In genomic region chr17:34038786-34039185, GRCh38 we compare ENCODE assay signal across 8 cellular contexts.
DNase-seq lines count a peak whose midpoint lies in the region; ATAC-seq, FAIRE-seq and TF ChIP-seq lines count a peak whose summit lies in the region.
"Not testable (repeated sequence)": the region's sequence is repeated elsewhere in the genome, so short reads cannot be mapped to it uniquely, and the experiment has no call there.

No MANE protein-coding gene starts in this region.

- 15% methylated on average over 9 of the region's 9 CpGs for WGBS in SK-N-SH (ENCODE audit: low lambda C conversion rate)
- WGBS in K562 (ENCODE audit: insufficient coverage, low coverage, missing lambda C conversion rate) = 6% methylated on average over 9 of the region's 9 CpGs

- H3K27ac Mint-ChIP-seq in GM23338 = not testable (repeated sequence)
- peak overlapping the region; percentile 4 for H3K27ac Mint-ChIP-seq in neural crest cell (ENCODE audit: unreplicated experiment)

- CTCF ChIA-PET in SK-N-SH (lab: Yijun Ruan, JAX) = interaction anchor here (0.6 kb wide), 1 partner anchor 52 kb away, joined by 3 read pairs; no protein-coding TSS in a partner anchor
- CTCF ChIA-PET in K562 (lab: Yijun Ruan, JAX; ENCODE audit: low intra/inter-chr PET ratio) = not testable (repeated sequence)

- not testable (repeated sequence) for H3K9me1 ChIP-seq in K562 (ENCODE audit: control insufficient read depth, insufficient read depth, low read length)

- H3K36me3 ChIP-seq in GM23338 (ENCODE audit: insufficient read depth); SK-N-SH (replicated peaks in 1 of 2; ENCODE audit: control insufficient read depth in 1 of 2, insufficient read depth in 2 of 2, low read length in 1 of 2); K562 (ENCODE audit: control insufficient read depth, insufficient read depth, low read length): not testable (repeated sequence)

- TF ChIP-seq EP300 in SK-N-SH (IDR thresholded peaks at IDR 0.05; ENCODE audit: borderline replicate concordance in 1 of 2, low read depth in 1 of 2, low read length in 1 of 2); K562 (IDR thresholded peaks at IDR 0.05; ENCODE audit: low read length): not testable (repeated sequence)

- not testable (repeated sequence) for H3K9ac ChIP-seq in SK-N-SH; K562 (ENCODE audit: insufficient read depth in 1 of 2, low read depth in 2 of 2, low read length in 2 of 2)

- in situ Hi-C loops in K562 (cut with MboI) = not testable (repeated sequence)

- TF ChIP-seq RAD21 in SK-N-SH (IDR thresholded peaks at IDR 0.05; ENCODE audit: low read length); K562 (CRISPR knock-in tag; conservative IDR thresholded peaks at IDR 0.05 in 1 of 2, IDR thresholded peaks at IDR 0.05 in 1 of 2): not testable (repeated sequence)

- ATAC-seq in GM23338, K562: not testable (repeated sequence)
- ATAC-seq in left ventricle myocardium superior = peak; percentile 45

- not testable (repeated sequence) for H3K4me3 Mint-ChIP-seq in GM23338, neural crest cell

- POLR2A ChIA-PET in SK-N-SH (lab: Yijun Ruan, JAX) = not testable (repeated sequence)
- POLR2A ChIA-PET in K562 (lab: Yijun Ruan, JAX) = interaction anchor here (0.8 kb wide), 2 partner anchors 22 to 81 kb away, joined by 3 to 4 read pairs; no protein-coding TSS in a partner anchor

- H3K4me1 Mint-ChIP-seq in GM23338, neural crest cell: not testable (repeated sequence)

- not testable (repeated sequence) for BruUV-seq in K562 (replicated peaks; lab: Mats Ljungman, UMichigan)

- not testable (repeated sequence) for FAIRE-seq in K562 (lab: Jason Lieb, UNC)
- peak; percentile 37 for FAIRE-seq in endometrium (lab: Jason Lieb, UNC)

- H2AFZ ChIP-seq in GM23338 = peak overlapping the region; percentile 75
- not testable (repeated sequence) for H2AFZ ChIP-seq in SK-N-SH (ENCODE audit: low read depth); K562 (ENCODE audit: low read depth, low read length)

- not testable (repeated sequence) for H3K4me3 ChIP-seq in GM23338; SK-N-SH (ENCODE audit: low read depth in 2 of 2, low read length in 1 of 2); K562

- peaks cover 11% of the 10 kb centered on the region; the same call in 2 of the 3 replicates for H3K9me3 Mint-ChIP-seq in GM23338
- H3K9me3 Mint-ChIP-seq in neural crest cell = not testable (repeated sequence)

- not testable (repeated sequence) for H4K20me1 ChIP-seq in GM23338 (replicated peaks; ENCODE audit: insufficient read depth); SK-N-SH (ENCODE audit: insufficient read depth); K562 (replicated peaks; ENCODE audit: control insufficient read depth, insufficient read depth, low read length)

- not testable (repeated sequence) for H3K36me3 Mint-ChIP-seq in GM23338 (ENCODE audit: low read depth); neural crest cell (ENCODE audit: low read depth)

- intact Hi-C loops in K562 (cut with micrococcal nuclease); left ventricle myocardium superior (cut with micrococcal nuclease): not testable (repeated sequence)

- H3K27me3 Mint-ChIP-seq in GM23338 (ENCODE audit: insufficient read depth, low read depth, poor library complexity) = not testable (repeated sequence)
- peaks cover 21% of the 10 kb centered on the region for H3K27me3 Mint-ChIP-seq in neural crest cell (ENCODE audit: low read depth)

- H3K9me3 ChIP-seq in SK-N-SH; K562 (replicated peaks; ENCODE audit: control insufficient read depth, insufficient read depth, low read depth, low read length): not testable (repeated sequence)

- H3F3A ChIP-seq in GM23338 (replicated peaks; ENCODE audit: low read depth); SK-N-SH (replicated peaks; ENCODE audit: insufficient read depth): not testable (repeated sequence)

- not testable (repeated sequence) for TF ChIP-seq POLR2A in K562 (conservative IDR thresholded peaks at IDR 0.05)

- DNase-seq in DMS79 treated with DMSO at 0.1 percent for 48 hours (lab: John Stamatoyannopoulos, UW) = peak; percentile 4
- not testable (repeated sequence) for DNase-seq in GM23338 (ENCODE audit: low spot score); K562 (ENCODE audit: extremely low read depth in 1 of 4, low spot score in 3 of 4); left ventricle myocardium superior; neural crest cell (ENCODE audit: low read depth, low spot score)
- DNase-seq in NCI-H82 (lab: John Stamatoyannopoulos, UW) = peak; percentile 45
- peak; percentile 18 for DNase-seq in SK-N-SH

- H3K9me2 ChIP-seq in GM23338 (ENCODE audit: insufficient read depth); SK-N-SH: not testable (repeated sequence)

- not testable (repeated sequence) for H3K4me1 ChIP-seq in GM23338 (ENCODE audit: insufficient read depth); SK-N-SH (ENCODE audit: control insufficient read depth in 1 of 2, insufficient read depth in 2 of 2, low read depth in 1 of 2, low read length in 1 of 2); K562 (replicated peaks in 1 of 2; ENCODE audit: control insufficient read depth in 2 of 2, insufficient read depth in 2 of 2, low read length in 2 of 2)

- H3K27ac ChIP-seq in GM23338 (ENCODE audit: low read depth); K562 (ENCODE audit: extremely low read depth, low read depth, low read length): not testable (repeated sequence)
- peak overlapping the region in 1 of 2 experiments; percentile 65; a peak in 2 of 4 replicates for H3K27ac ChIP-seq in SK-N-SH (ENCODE audit: low read depth in 2 of 2, low read length in 1 of 2)

- not testable (repeated sequence) for H3K4me2 ChIP-seq in GM23338; SK-N-SH; K562 (ENCODE audit: insufficient read depth, low read length)

- H3K27me3 ChIP-seq in GM23338 (ENCODE audit: insufficient read depth); SK-N-SH (ENCODE audit: insufficient read depth); K562 (ENCODE audit: control insufficient read depth in 2 of 2, insufficient read depth in 2 of 2, low read length in 2 of 2): not testable (repeated sequence)

- not testable (repeated sequence) for H3K79me2 ChIP-seq in GM23338 (replicated peaks; ENCODE audit: insufficient read depth); SK-N-SH (ENCODE audit: insufficient read depth); K562 (ENCODE audit: control insufficient read depth, insufficient read depth, low read length)

- TF ChIP-seq CTCF in GM23338 (conservative IDR thresholded peaks at IDR 0.05; ENCODE audit: low read depth in 2 of 2); SK-N-SH (IDR thresholded peaks at IDR 0.05); K562 (IDR thresholded peaks at IDR 0.05 in 2 of 3, conservative IDR thresholded peaks at IDR 0.05 in 1 of 3; ENCODE audit: insufficient read depth in 2 of 3, low read depth in 1 of 3, low read length in 3 of 3); neural crest cell (conservative IDR thresholded peaks at IDR 0.05): not testable (repeated sequence)

TF ChIP-seq in SK-N-SH, 30 proteins besides CTCF, POLR2A, EP300 and RAD21:
- peak; percentile 50 for TF ChIP-seq GATA2 (CRISPR knock-in tag; IDR thresholded peaks at IDR 0.05)

TF ChIP-seq in K562, 482 proteins besides CTCF, POLR2A, EP300 and RAD21:
- 0 out of 2 replicates have a peak, but pooled peaks have one; percentile 27 for TF ChIP-seq FOSL1 (tag; conservative IDR thresholded peaks at IDR 0.05)
